13 cellular contexts compared by ENCODE assay signal in the genomic region with DNA sequence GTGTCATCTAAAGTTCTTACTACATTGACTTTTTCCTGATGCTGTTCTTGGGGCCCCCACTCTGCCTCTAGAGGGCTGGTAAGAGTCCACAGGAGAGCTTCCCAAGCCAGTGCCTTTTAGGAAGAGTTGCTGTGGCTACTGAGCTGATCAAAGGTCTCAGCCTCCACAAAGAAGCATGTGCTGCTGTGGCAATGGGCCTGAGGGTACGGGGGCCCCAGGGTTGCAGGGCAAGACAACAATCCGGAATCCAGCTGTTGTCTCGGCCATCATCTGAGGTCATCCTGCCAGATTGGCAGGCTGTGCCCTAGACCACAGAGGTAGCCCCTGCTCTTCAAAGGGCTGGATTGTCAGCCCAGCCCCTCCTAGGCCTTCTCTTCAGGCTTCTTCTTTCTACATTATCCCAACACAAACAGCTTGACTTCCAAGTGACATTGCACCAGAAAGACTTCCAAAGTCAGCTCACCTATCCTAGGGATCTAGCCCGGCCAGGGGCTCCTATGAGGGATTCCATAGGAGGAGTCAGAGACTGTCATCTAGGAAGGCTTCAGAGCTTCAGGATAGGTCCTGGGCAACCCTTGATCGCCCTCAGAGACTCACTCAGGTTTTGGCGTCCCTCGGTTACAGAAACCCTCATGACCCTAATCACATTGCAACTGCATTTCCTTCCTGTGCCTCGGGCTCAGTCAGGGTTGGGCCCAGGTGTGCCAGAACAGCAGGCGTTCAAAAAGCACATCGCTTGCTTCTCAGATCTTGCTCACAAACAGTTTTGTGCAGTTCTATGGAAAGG. TPM values are rescaled to one million over a fixed set of nuclear protein-coding genes. Genes with fewer than 3 reads are reported as not detected.
A peak's percentile ranks its signal among the peaks of the same experiment; 100 is the strongest.
DNase-seq lines count a peak whose midpoint lies in the region; ATAC-seq and TF ChIP-seq lines count a peak whose summit lies in the region.
"Had no signal": no experiment of that assay in that cellular context is flagged by ENCODE, and none has a peak within 500 bp of the region (broad histone marks: within the 10 kb centered on the region; RNA-seq: fewer than 3 reads in every experiment).

No MANE protein-coding gene starts in this region.

- ATAC-seq in activated naive CD4-positive, alpha-beta T cell treated with anti-CD3 and anti-CD28 coated beads, Interleukin-2, amount 50 U/mL, for 72 hours, result no peak
- peak; percentile 35 to 78 (median 57) for ATAC-seq in T-cell (replicated peaks in 1 of 4)
- ATAC-seq in memory B cell (ENCODE audit: low read depth), result peak; percentile 44

- peak overlapping the region; percentile 71 to 85 (median 73) for H3K27ac ChIP-seq in thyroid gland
- H3K27ac ChIP-seq in ovary, result no peak overlapping the region
- H3K27ac ChIP-seq: parathyroid adenoma had no signal

- no peak for TF ChIP-seq CTCF in thyroid gland (IDR thresholded peaks at IDR 0.05)
- no peak for TF ChIP-seq CTCF in ovary (IDR thresholded peaks at IDR 0.05)

- H3K9me3 ChIP-seq in thyroid gland (no peaks in the 10 kb centered on the region), ovary (no peaks in the 10 kb centered on the region)

- CTCF ChIA-PET in activated naive CD4-positive, alpha-beta T cell treated with anti-CD3 and anti-CD28 coated beads for 36 hours (lab: Charles Lee), result interaction anchor here (1.1 to 1.6 kb wide), 3 partner anchors 13 to 20 kb away, joined by 3 to 7 read pairs (median 4); no protein-coding TSS in a partner anchor
- CTCF ChIA-PET in T-cell (lab: Charles Lee), result interaction anchor here in 1 of 2 donors (0.6 to 0.7 kb wide), 2 partner anchors 11 to 230 kb away, joined by 3 to 4 read pairs; no protein-coding TSS in a partner anchor

- no peaks in the 10 kb centered on the region for H3K36me3 ChIP-seq in thyroid gland
- no peaks in the 10 kb centered on the region for H3K36me3 ChIP-seq in ovary

- TF ChIP-seq EP300 in ovary (IDR thresholded peaks at IDR 0.05), result no peak

- intact Hi-C loops in activated naive CD4-positive, alpha-beta T cell treated with anti-CD3 and anti-CD28 coated beads for 36 hours (cut with micrococcal nuclease), result no loop called here
- intact Hi-C loops in thyroid gland (cut with DNase I), result no loop called here
- intact Hi-C loops in activated T-helper 1 cell treated with anti-CD3 and anti-CD28 coated beads, Interleukin-12 subunit alpha, Interleukin-12 subunit beta, Interleukin-2, Interleukin-4 antibody, amounts not matched to agents 30 ng/mL and 10 ng/mL and 1 ng/mL, durations not matched to agents 14 hours and 24 hours and 36 hours (cut with micrococcal nuclease), result loop anchor here (10.0 kb wide), 1 partner anchor 639 kb away; no protein-coding TSS in a partner anchor
- intact Hi-C loops in ovary (cut with DNase I), result no loop called here

- H3K36me3 Mint-ChIP-seq in activated naive CD4-positive, alpha-beta T cell treated with anti-CD3 and anti-CD28 coated beads, Interleukin-2, amount 50 U/mL, for 72 hours, result no peaks in the 10 kb centered on the region
- no peaks in the 10 kb centered on the region for H3K36me3 Mint-ChIP-seq in activated naive CD4-positive, alpha-beta T cell treated with anti-CD3 and anti-CD28 coated beads for 36 hours (ENCODE audit: low read depth)
- no peaks in the 10 kb centered on the region for H3K36me3 Mint-ChIP-seq in T-cell
- H3K36me3 Mint-ChIP-seq in memory B cell, result no peaks in the 10 kb centered on the region
- H3K36me3 Mint-ChIP-seq in activated T-helper 1 cell treated with anti-CD3 and anti-CD28 coated beads, Interleukin-12 subunit alpha, Interleukin-12 subunit beta, Interleukin-2, Interleukin-4 antibody, amounts not matched to agents 30 ng/mL and 10 ng/mL and 1 ng/mL, durations not matched to agents 14 hours and 24 hours and 36 hours (ENCODE audit: low read depth), result no peaks in the 10 kb centered on the region

- peaks cover 11% of the 10 kb centered on the region for H3K4me1 Mint-ChIP-seq in activated naive CD4-positive, alpha-beta T cell treated with anti-CD3 and anti-CD28 coated beads for 36 hours (ENCODE audit: low read depth)
- peaks cover 8 to 19% (median 14%) of the 10 kb centered on the region in 3 donors for H3K4me1 Mint-ChIP-seq in T-cell
- H3K4me1 Mint-ChIP-seq in memory B cell, result peaks cover 14% of the 10 kb centered on the region
- H3K4me1 Mint-ChIP-seq in activated T-helper 1 cell treated with anti-CD3 and anti-CD28 coated beads, Interleukin-12 subunit alpha, Interleukin-12 subunit beta, Interleukin-2, Interleukin-4 antibody, amounts not matched to agents 30 ng/mL and 10 ng/mL and 1 ng/mL, durations not matched to agents 14 hours and 24 hours and 36 hours (ENCODE audit: low read depth), result no peaks in the 10 kb centered on the region

- H3K27me3 ChIP-seq in thyroid gland, result no peaks in the 10 kb centered on the region
- no peaks in the 10 kb centered on the region for H3K27me3 ChIP-seq in ovary

- POLR2A ChIA-PET in T-cell (lab: Charles Lee), result interaction anchor here in 1 of 2 donors (0.9 kb wide), 1 partner anchor 196 kb away, joined by 3 read pairs; no protein-coding TSS in a partner anchor

- no peak overlapping the region for H3K4me3 Mint-ChIP-seq in activated naive CD4-positive, alpha-beta T cell treated with anti-CD3 and anti-CD28 coated beads for 36 hours
- peak overlapping the region in 1 of 3 donors; percentile 21 for H3K4me3 Mint-ChIP-seq in T-cell
- H3K4me3 Mint-ChIP-seq in memory B cell, result no peak overlapping the region
- H3K4me3 Mint-ChIP-seq in activated T-helper 1 cell treated with anti-CD3 and anti-CD28 coated beads, Interleukin-12 subunit alpha, Interleukin-12 subunit beta, Interleukin-2, Interleukin-4 antibody, amounts not matched to agents 30 ng/mL and 10 ng/mL and 1 ng/mL, durations not matched to agents 14 hours and 24 hours and 36 hours, result no peak overlapping the region

- no peaks in the 10 kb centered on the region for H3K27me3 Mint-ChIP-seq in activated naive CD4-positive, alpha-beta T cell treated with anti-CD3 and anti-CD28 coated beads for 36 hours (ENCODE audit: low read depth)
- peaks cover 0 to 4% of the 10 kb centered on the region in 2 donors for H3K27me3 Mint-ChIP-seq in T-cell
- H3K27me3 Mint-ChIP-seq in memory B cell, result no peaks in the 10 kb centered on the region
- H3K27me3 Mint-ChIP-seq in activated T-helper 1 cell treated with anti-CD3 and anti-CD28 coated beads, Interleukin-12 subunit alpha, Interleukin-12 subunit beta, Interleukin-2, Interleukin-4 antibody, amounts not matched to agents 30 ng/mL and 10 ng/mL and 1 ng/mL, durations not matched to agents 14 hours and 24 hours and 36 hours (ENCODE audit: insufficient read depth), result no peaks in the 10 kb centered on the region

- 77 to 94% methylated on average over 6 to 8 of the region's 10 CpGs for WGBS in thyroid gland, 2 donors
- WGBS in ovary, 3 donors, result 65 to 71% (median 71%) methylated on average over 10 of the region's 10 CpGs

- in situ Hi-C loops in KBM-7 (cut with MboI; ENCODE audit: low pct_unique_long_range_greater_than_20kb, low sequenced_read_pairs), result no loop called here

- H3K4me1 ChIP-seq in thyroid gland (peaks cover 8 to 36% of the 10 kb centered on the region in 2 donors), ovary (ENCODE audit: insufficient read depth) (no peaks in the 10 kb centered on the region)
- H3K4me1 ChIP-seq: parathyroid adenoma had no signal

- no peak overlapping the region for H3K4me3 ChIP-seq in thyroid gland (replicated peaks in 1 of 3)
- H3K4me3 ChIP-seq in ovary, result no peak overlapping the region

- DNase-seq in activated naive CD4-positive, alpha-beta T cell treated with anti-CD3 and anti-CD28 coated beads, Interleukin-2, amount 50 U/mL, for 72 hours (ENCODE audit: low spot score in 2 of 2), result no peak
- DNase-seq in activated naive CD4-positive, alpha-beta T cell treated with anti-CD3 and anti-CD28 coated beads for 36 hours, result no peak
- DNase-seq in T-cell (peak in 7 of 34 experiments; percentile 3 to 25 (median 10)), memory B cell (ENCODE audit: low spot score in 2 of 2) (no peak), thyroid gland (no peak), KBM-7 (no peak), ovary (no peak)
- DNase-seq in activated T-helper 1 cell treated with anti-CD3 and anti-CD28 coated beads, Interleukin-12 subunit alpha, Interleukin-12 subunit beta, Interleukin-2, Interleukin-4 antibody, amounts not matched to agents 30 ng/mL and 10 ng/mL and 1 ng/mL, durations not matched to agents 14 hours and 24 hours and 36 hours (ENCODE audit: low spot score), result no peak
- DNase-seq: activated CD4-positive, CD25-positive, alpha-beta regulatory T cell treated with anti-CD3 and anti-CD28 coated beads, Interleukin-2, amount 50 U/mL, for 72 hours; islet precursor cell; midbrain; NCI-H2081 treated with DMSO at 0.1 percent for 48 hours had no signal

- H3K27ac Mint-ChIP-seq in activated naive CD4-positive, alpha-beta T cell treated with anti-CD3 and anti-CD28 coated beads, Interleukin-2, amount 50 U/mL, for 72 hours, result peak overlapping the region; percentile 48 to 76
- no peak overlapping the region for H3K27ac Mint-ChIP-seq in activated naive CD4-positive, alpha-beta T cell treated with anti-CD3 and anti-CD28 coated beads for 36 hours
- H3K27ac Mint-ChIP-seq in T-cell, result peak overlapping the region; percentile 53 to 59
- no peak overlapping the region for H3K27ac Mint-ChIP-seq in memory B cell
- H3K27ac Mint-ChIP-seq in activated T-helper 1 cell treated with anti-CD3 and anti-CD28 coated beads, Interleukin-12 subunit alpha, Interleukin-12 subunit beta, Interleukin-2, Interleukin-4 antibody, amounts not matched to agents 30 ng/mL and 10 ng/mL and 1 ng/mL, durations not matched to agents 14 hours and 24 hours and 36 hours, result no peak overlapping the region

- peaks cover 0 to 3% of the 10 kb centered on the region in 2 donors for H3K9me3 Mint-ChIP-seq in activated naive CD4-positive, alpha-beta T cell treated with anti-CD3 and anti-CD28 coated beads, Interleukin-2, amount 50 U/mL, for 72 hours
- no peaks in the 10 kb centered on the region for H3K9me3 Mint-ChIP-seq in activated naive CD4-positive, alpha-beta T cell treated with anti-CD3 and anti-CD28 coated beads for 36 hours
- no peaks in the 10 kb centered on the region for H3K9me3 Mint-ChIP-seq in T-cell
- H3K9me3 Mint-ChIP-seq in memory B cell, result no peaks in the 10 kb centered on the region
- H3K9me3 Mint-ChIP-seq in activated T-helper 1 cell treated with anti-CD3 and anti-CD28 coated beads, Interleukin-12 subunit alpha, Interleukin-12 subunit beta, Interleukin-2, Interleukin-4 antibody, amounts not matched to agents 30 ng/mL and 10 ng/mL and 1 ng/mL, durations not matched to agents 14 hours and 24 hours and 36 hours, result no peaks in the 10 kb centered on the region

- TF ChIP-seq POLR2A in thyroid gland (IDR thresholded peaks at IDR 0.05), result no peak
- no peak for TF ChIP-seq POLR2A in ovary (IDR thresholded peaks at IDR 0.05)

RNA-seq across cellular contexts. Expression of gene SLC25A5, which starts 27.7 kb away (rescaled TPM):
- 100 to 1,000 TPM; 598 to 874 TPM for total RNA-seq in activated naive CD4-positive, alpha-beta T cell treated with anti-CD3 and anti-CD28 coated beads, Interleukin-2, amount 50 U/mL, for 72 hours
- 100 to 1,000 TPM; 846 to 855 TPM for total RNA-seq in activated naive CD4-positive, alpha-beta T cell treated with anti-CD3 and anti-CD28 coated beads for 36 hours
- total RNA-seq in T-cell, result 100 to 1,000 TPM; 102 to 171 (median 116) TPM
- 100 to 1,000 TPM; 110 to 269 (median 202) TPM for total RNA-seq in thyroid gland
- total RNA-seq in activated T-helper 1 cell treated with anti-CD3 and anti-CD28 coated beads, Interleukin-12 subunit alpha, Interleukin-12 subunit beta, Interleukin-2, Interleukin-4 antibody, amounts not matched to agents 30 ng/mL and 10 ng/mL and 1 ng/mL, durations not matched to agents 14 hours and 24 hours and 36 hours, result 471 and 477 TPM in 2 replicates
- 100 to 1,000 TPM in 6 of 7 donors, 10 to 100 TPM in 1; 97.2 to 166 (median 138) TPM for total RNA-seq in ovary
- 100 to 1,000 TPM; 147 to 214 TPM for polyA plus RNA-seq in ovary

Comparison
In these comparisons a context has a peak if more than half of its experiments do, and no peak if none do; other contexts are left out.
1. H3K27ac Mint-ChIP-seq: peak in activated naive CD4-positive, alpha-beta T cell treated with anti-CD3 and anti-CD28 coated beads, Interleukin-2, amount 50 U/mL, for 72 hours (2 of 2) and T-cell (2 of 2); none in activated naive CD4-positive, alpha-beta T cell treated with anti-CD3 and anti-CD28 coated beads for 36 hours (single experiment), memory B cell (single experiment) and activated T-helper 1 cell treated with anti-CD3 and anti-CD28 coated beads, Interleukin-12 subunit alpha, Interleukin-12 subunit beta, Interleukin-2, Interleukin-4 antibody, amounts not matched to agents 30 ng/mL and 10 ng/mL and 1 ng/mL, durations not matched to agents 14 hours and 24 hours and 36 hours (single experiment).
2. ATAC-seq: peak in T-cell (4 of 4) and memory B cell (single experiment); none in activated naive CD4-positive, alpha-beta T cell treated with anti-CD3 and anti-CD28 coated beads, Interleukin-2, amount 50 U/mL, for 72 hours (0 of 2).
3. H3K27ac ChIP-seq: peak in thyroid gland (3 of 3); none in ovary (0 of 2).